1 cellular context compared by ENCODE assay signal in genomic region chr1:36585760-36586072, GRCh38.
TF ChIP-seq lines count a peak whose summit lies in the region.

No MANE protein-coding gene starts in this region.

TF ChIP-seq in GM23338, 12 proteins besides CTCF, POLR2A, EP300 and RAD21 (continued from another document):
- TF ChIP-seq, protein P1, sequence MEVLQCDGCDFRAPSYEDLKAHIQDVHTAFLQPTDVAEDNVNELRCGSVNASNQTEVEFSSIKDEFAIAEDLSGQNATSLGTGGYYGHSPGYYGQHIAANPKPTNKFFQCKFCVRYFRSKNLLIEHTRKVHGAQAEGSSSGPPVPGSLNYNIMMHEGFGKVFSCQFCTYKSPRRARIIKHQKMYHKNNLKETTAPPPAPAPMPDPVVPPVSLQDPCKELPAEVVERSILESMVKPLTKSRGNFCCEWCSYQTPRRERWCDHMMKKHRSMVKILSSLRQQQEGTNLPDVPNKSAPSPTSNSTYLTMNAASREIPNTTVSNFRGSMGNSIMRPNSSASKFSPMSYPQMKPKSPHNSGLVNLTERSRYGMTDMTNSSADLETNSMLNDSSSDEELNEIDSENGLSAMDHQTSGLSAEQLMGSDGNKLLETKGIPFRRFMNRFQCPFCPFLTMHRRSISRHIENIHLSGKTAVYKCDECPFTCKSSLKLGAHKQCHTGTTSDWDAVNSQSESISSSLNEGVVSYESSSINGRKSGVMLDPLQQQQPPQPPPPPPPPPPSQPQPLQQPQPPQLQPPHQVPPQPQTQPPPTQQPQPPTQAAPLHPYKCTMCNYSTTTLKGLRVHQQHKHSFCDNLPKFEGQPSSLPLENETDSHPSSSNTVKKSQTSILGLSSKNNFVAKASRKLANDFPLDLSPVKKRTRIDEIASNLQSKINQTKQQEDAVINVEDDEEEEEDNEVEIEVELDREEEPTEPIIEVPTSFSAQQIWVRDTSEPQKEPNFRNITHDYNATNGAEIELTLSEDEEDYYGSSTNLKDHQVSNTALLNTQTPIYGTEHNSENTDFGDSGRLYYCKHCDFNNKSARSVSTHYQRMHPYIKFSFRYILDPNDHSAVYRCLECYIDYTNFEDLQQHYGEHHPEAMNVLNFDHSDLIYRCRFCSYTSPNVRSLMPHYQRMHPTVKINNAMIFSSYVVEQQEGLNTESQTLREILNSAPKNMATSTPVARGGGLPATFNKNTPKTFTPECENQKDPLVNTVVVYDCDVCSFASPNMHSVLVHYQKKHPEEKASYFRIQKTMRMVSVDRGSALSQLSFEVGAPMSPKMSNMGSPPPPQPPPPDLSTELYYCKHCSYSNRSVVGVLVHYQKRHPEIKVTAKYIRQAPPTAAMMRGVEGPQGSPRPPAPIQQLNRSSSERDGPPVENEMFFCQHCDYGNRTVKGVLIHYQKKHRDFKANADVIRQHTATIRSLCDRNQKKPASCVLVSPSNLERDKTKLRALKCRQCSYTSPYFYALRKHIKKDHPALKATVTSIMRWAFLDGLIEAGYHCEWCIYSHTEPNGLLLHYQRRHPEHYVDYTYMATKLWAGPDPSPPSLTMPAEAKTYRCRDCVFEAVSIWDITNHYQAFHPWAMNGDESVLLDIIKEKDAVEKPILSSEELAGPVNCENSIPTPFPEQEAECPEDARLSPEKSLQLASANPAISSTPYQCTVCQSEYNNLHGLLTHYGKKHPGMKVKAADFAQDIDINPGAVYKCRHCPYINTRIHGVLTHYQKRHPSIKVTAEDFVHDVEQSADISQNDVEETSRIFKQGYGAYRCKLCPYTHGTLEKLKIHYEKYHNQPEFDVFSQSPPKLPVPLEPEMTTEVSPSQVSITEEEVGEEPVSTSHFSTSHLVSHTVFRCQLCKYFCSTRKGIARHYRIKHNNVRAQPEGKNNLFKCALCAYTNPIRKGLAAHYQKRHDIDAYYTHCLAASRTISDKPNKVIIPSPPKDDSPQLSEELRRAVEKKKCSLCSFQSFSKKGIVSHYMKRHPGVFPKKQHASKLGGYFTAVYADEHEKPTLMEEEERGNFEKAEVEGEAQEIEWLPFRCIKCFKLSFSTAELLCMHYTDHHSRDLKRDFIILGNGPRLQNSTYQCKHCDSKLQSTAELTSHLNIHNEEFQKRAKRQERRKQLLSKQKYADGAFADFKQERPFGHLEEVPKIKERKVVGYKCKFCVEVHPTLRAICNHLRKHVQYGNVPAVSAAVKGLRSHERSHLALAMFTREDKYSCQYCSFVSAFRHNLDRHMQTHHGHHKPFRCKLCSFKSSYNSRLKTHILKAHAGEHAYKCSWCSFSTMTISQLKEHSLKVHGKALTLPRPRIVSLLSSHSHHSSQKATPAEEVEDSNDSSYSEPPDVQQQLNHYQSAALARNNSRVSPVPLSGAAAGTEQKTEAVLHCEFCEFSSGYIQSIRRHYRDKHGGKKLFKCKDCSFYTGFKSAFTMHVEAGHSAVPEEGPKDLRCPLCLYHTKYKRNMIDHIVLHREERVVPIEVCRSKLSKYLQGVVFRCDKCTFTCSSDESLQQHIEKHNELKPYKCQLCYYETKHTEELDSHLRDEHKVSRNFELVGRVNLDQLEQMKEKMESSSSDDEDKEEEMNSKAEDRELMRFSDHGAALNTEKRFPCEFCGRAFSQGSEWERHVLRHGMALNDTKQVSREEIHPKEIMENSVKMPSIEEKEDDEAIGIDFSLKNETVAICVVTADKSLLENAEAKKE (CRISPR knock-in tag; IDR thresholded peaks at IDR 0.05) = no peak
